ENCODE assay signal across 17 cellular contexts in genomic region chr21:42038393-42038792, GRCh38. TPM values are rescaled to one million over a fixed set of nuclear protein-coding genes. Genes with fewer than 3 reads are reported as not detected.
"Had no signal": no experiment of that assay in that cellular context is flagged by ENCODE, and none has a peak within 500 bp of the region (broad histone marks: within the 10 kb centered on the region; RNA-seq: fewer than 3 reads in every experiment).

No MANE protein-coding gene starts in this region.

- H3K9me3 ChIP-seq: heart left ventricle, left ventricle myocardium inferior, upper lobe of left lung had no signal

- H3K9me3 Mint-ChIP-seq: activated T-helper 1 cell treated with anti-CD3 and anti-CD28 coated beads, Interleukin-12 subunit alpha, Interleukin-12 subunit beta, Interleukin-2, Interleukin-4 antibody, amounts not matched to agents 30 ng/mL and 10 ng/mL and 1 ng/mL, durations not matched to agents 14 hours and 24 hours and 36 hours had no signal

- H3K4me3 Mint-ChIP-seq: activated CD8-positive, alpha-beta T cell treated with anti-CD3 and anti-CD28 coated beads, Interleukin-2, amount 10 ng/mL, durations not matched to agents 7 days and 5 days; activated T-helper 1 cell treated with anti-CD3 and anti-CD28 coated beads, Interleukin-12 subunit alpha, Interleukin-12 subunit beta, Interleukin-2, Interleukin-4 antibody, amounts not matched to agents 30 ng/mL and 10 ng/mL and 1 ng/mL, durations not matched to agents 14 hours and 24 hours and 36 hours; dendritic cell treated with granulocyte-macrophage colony-stimulating factor and Interleukin-4, amounts not matched to agents 40 ng/mL and 50 ng/mL, for 4 days; WTC11 had no signal

- H3K9ac ChIP-seq: parathyroid adenoma had no signal

- H2AFZ ChIP-seq: parathyroid adenoma had no signal

- H3K36me3 Mint-ChIP-seq: brain, WTC11 had no signal

- DNase-seq: activated CD4-positive, alpha-beta T cell treated with anti-CD3 and anti-CD28 coated beads for 48 hours; activated CD8-positive, alpha-beta T cell treated with anti-CD3 and anti-CD28 coated beads, Interleukin-2, amount 10 ng/mL, durations not matched to agents 7 days and 5 days; activated naive CD4-positive, alpha-beta T cell treated with Interleukin-2 at 50 U/mL for 16 hours; cerebellar nuclear complex; heart left ventricle; islet precursor cell; left ventricle myocardium inferior; mesendoderm; stimulated activated CD4-positive, alpha-beta T cell treated with anti-CD3 and anti-CD28 coated beads, Interleukin-1b, Interleukin-23, amount 100 ng/mL, for 48 hours; stimulated activated naive CD4-positive, alpha-beta T cell; upper lobe of left lung had no signal

- H3K4me3 ChIP-seq: heart left ventricle, left ventricle myocardium inferior, upper lobe of left lung had no signal

- ATAC-seq: activated CD8-positive, alpha-beta T cell treated with anti-CD3 and anti-CD28 coated beads, Interleukin-2, amount 10 ng/mL, durations not matched to agents 7 days and 5 days; esophagus mucosa; heart left ventricle; WTC11 had no signal

- H3K79me2 ChIP-seq: parathyroid adenoma had no signal

- H3K4me1 ChIP-seq: left ventricle myocardium inferior, parathyroid adenoma had no signal

- H3K27ac Mint-ChIP-seq: activated CD8-positive, alpha-beta T cell treated with anti-CD3 and anti-CD28 coated beads, Interleukin-2, amount 10 ng/mL, durations not matched to agents 7 days and 5 days; activated T-helper 1 cell treated with anti-CD3 and anti-CD28 coated beads, Interleukin-12 subunit alpha, Interleukin-12 subunit beta, Interleukin-2, Interleukin-4 antibody, amounts not matched to agents 30 ng/mL and 10 ng/mL and 1 ng/mL, durations not matched to agents 14 hours and 24 hours and 36 hours; dendritic cell treated with granulocyte-macrophage colony-stimulating factor and Interleukin-4, amounts not matched to agents 40 ng/mL and 50 ng/mL, for 4 days; WTC11 had no signal

- H3K27me3 ChIP-seq: heart left ventricle, upper lobe of left lung had no signal

- H3K36me3 ChIP-seq: heart left ventricle, left ventricle myocardium inferior, upper lobe of left lung had no signal

- H3K27ac ChIP-seq: left ventricle myocardium inferior, parathyroid adenoma had no signal

RNA-seq across cellular contexts. Expression of gene UMODL1, which starts 32.7 kb away (rescaled TPM):
- total RNA-seq: activated CD8-positive, alpha-beta T cell treated with anti-CD3 and anti-CD28 coated beads, Interleukin-2, amount 10 ng/mL, durations not matched to agents 7 days and 5 days; activated T-helper 1 cell treated with anti-CD3 and anti-CD28 coated beads, Interleukin-12 subunit alpha, Interleukin-12 subunit beta, Interleukin-2, Interleukin-4 antibody, amounts not matched to agents 30 ng/mL and 10 ng/mL and 1 ng/mL, durations not matched to agents 14 hours and 24 hours and 36 hours; WTC11 had no signal
- polyA plus RNA-seq: heart left ventricle had no signal
